Comparison of ENCODE assay signal across 23 cellular contexts in genomic region chr3:29454326-29454725, GRCh38.
A peak's percentile ranks its signal among the peaks of the same experiment; 100 is the strongest.
DNase-seq lines count a peak whose midpoint lies in the region; ATAC-seq and TF ChIP-seq lines count a peak whose summit lies in the region.
"Had no signal": no experiment of that assay in that cellular context is flagged by ENCODE, and none has a peak within 500 bp of the region (broad histone marks: within the 10 kb centered on the region; RNA-seq: fewer than 3 reads in every experiment).

No MANE protein-coding gene starts in this region.

- H2AFZ ChIP-seq in SK-N-SH (ENCODE audit: low read depth) = no peak overlapping the region

- peaks cover 6% of the 10 kb centered on the region for H3K4me1 Mint-ChIP-seq in nephron progenitor cell
- H3K4me1 Mint-ChIP-seq: activated naive CD4-positive, alpha-beta T cell treated with anti-CD3 and anti-CD28 coated beads, Interleukin-2, amount 10 ng/mL, durations not matched to agents 7 days and 5 days; stimulated activated naive B cell treated with anti-CD40 and anti-IgM and Interleukin-4, amounts not matched to agents 10 μg/mL and 1 μg/mL and 100 μg/mL, for 72 hours had no signal

- H3K36me3 ChIP-seq in SK-N-SH (replicated peaks in 1 of 2; ENCODE audit: control insufficient read depth in 1 of 2, insufficient read depth in 2 of 2, low read length in 1 of 2) = peaks cover 5 to 18% of the 10 kb centered on the region in 2 experiments
- no peaks in the 10 kb centered on the region for H3K36me3 ChIP-seq in thyroid gland
- no peaks in the 10 kb centered on the region for H3K36me3 ChIP-seq in stomach
- H3K36me3 ChIP-seq: BE2C, right lobe of liver had no signal

- TF ChIP-seq EP300 in SK-N-SH (IDR thresholded peaks at IDR 0.05; ENCODE audit: borderline replicate concordance in 1 of 2, low read depth in 1 of 2, low read length in 1 of 2) = no peak
- TF ChIP-seq EP300 in stomach (IDR thresholded peaks at IDR 0.05) = no peak

- CTCF ChIA-PET in SK-N-SH (lab: Yijun Ruan, JAX) = no interaction called here

- peak overlapping the region; percentile 51 to 99; a peak in 3 of 4 replicates for H3K27ac ChIP-seq in SK-N-SH (ENCODE audit: low read depth in 2 of 2, low read length in 1 of 2)
- peak overlapping the region; percentile 64 for H3K27ac ChIP-seq in epithelial cell of prostate
- H3K27ac ChIP-seq in thyroid gland = peak overlapping the region; percentile 59 to 85 (median 79)
- H3K27ac ChIP-seq in stomach = no peak overlapping the region
- H3K27ac ChIP-seq: right lobe of liver had no signal

- H3K9me2 ChIP-seq in SK-N-SH = no peaks in the 10 kb centered on the region

- peaks cover 24 to 38% of the 10 kb centered on the region in 2 experiments for H3K4me1 ChIP-seq in SK-N-SH (ENCODE audit: control insufficient read depth in 1 of 2, insufficient read depth in 2 of 2, low read depth in 1 of 2, low read length in 1 of 2)
- peaks cover 25 to 29% of the 10 kb centered on the region in 2 donors for H3K4me1 ChIP-seq in thyroid gland
- peaks cover 17 to 22% (median 18%) of the 10 kb centered on the region in 4 donors for H3K4me1 ChIP-seq in stomach

- peaks cover 2% of the 10 kb centered on the region for H3F3A ChIP-seq in SK-N-SH (replicated peaks; ENCODE audit: insufficient read depth)

- H3K4me2 ChIP-seq in SK-N-SH = no peak overlapping the region

- DNase-seq in SK-N-SH (no peak), epithelial cell of prostate (ENCODE audit: low read depth, low spot score) (peak; percentile 69), nephron progenitor cell (no peak), thyroid gland (no peak), stomach (no peak), SIG-M5 (lab: John Stamatoyannopoulos, UW) (no peak)
- DNase-seq: activated CD8-positive, alpha-beta T cell treated with anti-CD3 and anti-CD28 coated beads, Interleukin-2, amount 10 ng/mL, durations not matched to agents 7 days and 5 days; activated naive CD4-positive, alpha-beta T cell treated with anti-CD3 and anti-CD28 coated beads, Interleukin-2, amount 10 ng/mL, durations not matched to agents 7 days and 5 days; activated T-cell treated with anti-CD3 and anti-CD28 coated beads, Interleukin-2, amount 50 U/mL, for 24 hours; BE2C; Caco-2; HFFc6; KG1; kidney glomerular epithelial cell; NCI-H1092; PC-3; right lobe of liver; stimulated activated naive B cell treated with anti-CD40 and anti-IgM and Interleukin-4, amounts not matched to agents 10 μg/mL and 1 μg/mL and 100 μg/mL, for 72 hours; T1000 had no signal

- POLR2A ChIA-PET in SK-N-SH (lab: Yijun Ruan, JAX) = interaction anchor here (1.4 kb wide), 1 partner anchor 119 kb away, joined by 4 read pairs; no protein-coding TSS in a partner anchor

- H3K27me3 ChIP-seq in SK-N-SH (ENCODE audit: insufficient read depth) = no peaks in the 10 kb centered on the region
- H3K27me3 ChIP-seq in thyroid gland = no peaks in the 10 kb centered on the region
- no peaks in the 10 kb centered on the region for H3K27me3 ChIP-seq in stomach
- H3K27me3 ChIP-seq: BE2C, right lobe of liver had no signal

- TF ChIP-seq CTCF in SK-N-SH (IDR thresholded peaks at IDR 0.05) (no peak), nephron progenitor cell (IDR thresholded peaks at IDR 0.05) (no peak), thyroid gland (IDR thresholded peaks at IDR 0.05) (no peak), stomach (IDR thresholded peaks at IDR 0.05) (no peak)

- H3K9me3 Mint-ChIP-seq in nephron progenitor cell = no peaks in the 10 kb centered on the region
- H3K9me3 Mint-ChIP-seq: activated naive CD4-positive, alpha-beta T cell treated with anti-CD3 and anti-CD28 coated beads, Interleukin-2, amount 10 ng/mL, durations not matched to agents 7 days and 5 days; activated T-cell treated with anti-CD3 and anti-CD28 coated beads, Interleukin-2, amount 50 U/mL, for 24 hours; HFFc6; stimulated activated naive B cell treated with anti-CD40 and anti-IgM and Interleukin-4, amounts not matched to agents 10 μg/mL and 1 μg/mL and 100 μg/mL, for 72 hours; type B pancreatic cell had no signal

- H3K27ac Mint-ChIP-seq in nephron progenitor cell = peak overlapping the region; percentile 58
- H3K27ac Mint-ChIP-seq: activated CD8-positive, alpha-beta T cell treated with anti-CD3 and anti-CD28 coated beads, Interleukin-2, amount 10 ng/mL, durations not matched to agents 7 days and 5 days; activated naive CD4-positive, alpha-beta T cell treated with anti-CD3 and anti-CD28 coated beads, Interleukin-2, amount 10 ng/mL, durations not matched to agents 7 days and 5 days; activated T-cell treated with anti-CD3 and anti-CD28 coated beads, Interleukin-2, amount 50 U/mL, for 24 hours; HFFc6; stimulated activated naive B cell treated with anti-CD40 and anti-IgM and Interleukin-4, amounts not matched to agents 10 μg/mL and 1 μg/mL and 100 μg/mL, for 72 hours; type B pancreatic cell had no signal

- 86% methylated on average over 5 of the region's 5 CpGs for WGBS in SK-N-SH (ENCODE audit: low lambda C conversion rate)
- 90 to 96% methylated on average over 5 of the region's 5 CpGs for WGBS in thyroid gland, 2 donors
- 83 to 95% (median 92%) methylated on average over 5 of the region's 5 CpGs for WGBS in stomach, 5 donors

- TF ChIP-seq POLR2A in thyroid gland (IDR thresholded peaks at IDR 0.05) (no peak), stomach (IDR thresholded peaks at IDR 0.05) (no peak)

- ATAC-seq in SK-N-SH treated with all-trans-retinoic acid at 6 μM for 48 hours = no peak
- no peak for ATAC-seq in HG03571 (IDR thresholded peaks at IDR 0.05; ENCODE audit: unreplicated experiment)
- ATAC-seq: activated CD4-positive, CD25-positive, alpha-beta regulatory T cell treated with anti-CD3 and anti-CD28 coated beads, Interleukin-2, amount 50 U/mL, for 24 hours; activated CD8-positive, alpha-beta T cell treated with anti-CD3 and anti-CD28 coated beads, Interleukin-2, amount 10 ng/mL, durations not matched to agents 7 days and 5 days; PC-3; stimulated activated naive B cell treated with anti-CD40 and anti-IgM and Interleukin-4, amounts not matched to agents 10 μg/mL and 1 μg/mL and 100 μg/mL, for 72 hours had no signal

- no peak overlapping the region for H3K4me3 Mint-ChIP-seq in nephron progenitor cell
- H3K4me3 Mint-ChIP-seq: activated CD8-positive, alpha-beta T cell treated with anti-CD3 and anti-CD28 coated beads, Interleukin-2, amount 10 ng/mL, durations not matched to agents 7 days and 5 days; activated naive CD4-positive, alpha-beta T cell treated with anti-CD3 and anti-CD28 coated beads, Interleukin-2, amount 10 ng/mL, durations not matched to agents 7 days and 5 days; activated T-cell treated with anti-CD3 and anti-CD28 coated beads, Interleukin-2, amount 50 U/mL, for 24 hours; HFFc6; stimulated activated naive B cell treated with anti-CD40 and anti-IgM and Interleukin-4, amounts not matched to agents 10 μg/mL and 1 μg/mL and 100 μg/mL, for 72 hours; type B pancreatic cell had no signal

- no peak overlapping the region for H3K4me3 ChIP-seq in SK-N-SH (ENCODE audit: low read depth in 2 of 2, low read length in 1 of 2)
- no peak overlapping the region for H3K4me3 ChIP-seq in thyroid gland (replicated peaks in 1 of 3)
- no peak overlapping the region for H3K4me3 ChIP-seq in stomach
- H3K4me3 ChIP-seq: right lobe of liver had no signal

- no peak overlapping the region for H3K9ac ChIP-seq in SK-N-SH

- no peaks in the 10 kb centered on the region for H3K9me3 ChIP-seq in SK-N-SH
- H3K9me3 ChIP-seq in thyroid gland = no peaks in the 10 kb centered on the region
- no peaks in the 10 kb centered on the region for H3K9me3 ChIP-seq in stomach
- H3K9me3 ChIP-seq: BE2C, Caco-2, right lobe of liver had no signal

- H4K20me1 ChIP-seq in SK-N-SH (ENCODE audit: insufficient read depth) = no peaks in the 10 kb centered on the region

- peaks cover 2% of the 10 kb centered on the region for H3K27me3 Mint-ChIP-seq in nephron progenitor cell (ENCODE audit: low read depth, poor library complexity)
- H3K27me3 Mint-ChIP-seq: activated naive CD4-positive, alpha-beta T cell treated with anti-CD3 and anti-CD28 coated beads, Interleukin-2, amount 10 ng/mL, durations not matched to agents 7 days and 5 days; activated T-cell treated with anti-CD3 and anti-CD28 coated beads, Interleukin-2, amount 50 U/mL, for 24 hours; stimulated activated naive B cell treated with anti-CD40 and anti-IgM and Interleukin-4, amounts not matched to agents 10 μg/mL and 1 μg/mL and 100 μg/mL, for 72 hours; type B pancreatic cell had no signal

- intact Hi-C loops in thyroid gland (cut with DNase I) = no loop called here
- intact Hi-C loops in stomach (cut with DNase I; ENCODE audit: low total_unique reads) = no loop called here

- H3K36me3 Mint-ChIP-seq in nephron progenitor cell (ENCODE audit: low read depth) = no peaks in the 10 kb centered on the region
- H3K36me3 Mint-ChIP-seq: activated naive CD4-positive, alpha-beta T cell treated with anti-CD3 and anti-CD28 coated beads, Interleukin-2, amount 10 ng/mL, durations not matched to agents 7 days and 5 days; stimulated activated naive B cell treated with anti-CD40 and anti-IgM and Interleukin-4, amounts not matched to agents 10 μg/mL and 1 μg/mL and 100 μg/mL, for 72 hours; type B pancreatic cell had no signal

- TF ChIP-seq RAD21 in SK-N-SH (IDR thresholded peaks at IDR 0.05; ENCODE audit: low read length) = no peak

- H3K79me2 ChIP-seq in SK-N-SH (ENCODE audit: insufficient read depth) = peaks cover 20% of the 10 kb centered on the region

TF ChIP-seq in SK-N-SH, 30 proteins besides CTCF, POLR2A, EP300 and RAD21 (continues in another document):
- TF ChIP-seq YY1 (IDR thresholded peaks at IDR 0.05; ENCODE audit: low read depth) (no peak), PBX3 (IDR thresholded peaks at IDR 0.05) (no peak)

TF ChIP-seq in SK-N-SH treated with all-trans-retinoic acid at 6 μM for 48 hours, 23 proteins besides CTCF, POLR2A, EP300 and RAD21 (continues in another document):
- TF ChIP-seq OSR1 (CRISPR knock-in tag; IDR thresholded peaks at IDR 0.05) (no peak), TCF4 (CRISPR knock-in tag; IDR thresholded peaks at IDR 0.05; ENCODE audit: borderline replicate concordance) (no peak), RARB (CRISPR knock-in tag; IDR thresholded peaks at IDR 0.05) (no peak), TOX (CRISPR knock-in tag; IDR thresholded peaks at IDR 0.05; ENCODE audit: borderline replicate concordance) (no peak), CSDC2 (CRISPR knock-in tag; IDR thresholded peaks at IDR 0.05) (no peak), ZFP3 (CRISPR knock-in tag; IDR thresholded peaks at IDR 0.05) (no peak), BACH2 (CRISPR knock-in tag; IDR thresholded peaks at IDR 0.05; ENCODE audit: borderline replicate concordance) (no peak), ZNF565 (CRISPR knock-in tag; conservative IDR thresholded peaks at IDR 0.05; ENCODE audit: low read depth) (no peak)

Comparison
In these comparisons a context has a peak if more than half of its experiments do, and no peak if none do; other contexts are left out.
1. H3K27ac ChIP-seq: peak in SK-N-SH (2 of 2), epithelial cell of prostate (single experiment) and thyroid gland (3 of 3); none in stomach (0 of 5).